In the genomic region with DNA sequence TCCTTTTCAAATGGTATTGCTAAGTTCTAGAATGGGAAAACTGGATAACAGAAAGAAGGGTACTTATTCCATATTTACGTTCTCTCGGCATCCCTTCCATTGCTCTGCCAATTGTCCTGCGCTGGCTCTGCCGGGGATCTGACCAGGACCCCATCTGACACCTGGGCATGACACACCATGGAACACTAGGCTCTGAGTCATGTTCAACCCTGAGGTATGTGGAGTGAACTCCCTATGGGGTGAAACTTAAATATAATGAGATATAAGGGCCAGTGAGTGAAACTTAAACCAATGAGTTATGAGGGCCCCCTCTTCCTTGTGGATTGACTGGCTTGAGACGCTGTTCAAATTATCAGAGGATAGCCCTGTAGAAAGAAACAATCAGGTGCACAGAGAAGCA, we compare ENCODE assay signal across 17 cellular contexts.
"Had no signal": no experiment of that assay in that cellular context is flagged by ENCODE, and none has a peak within 500 bp of the region (broad histone marks: within the 10 kb centered on the region; RNA-seq: fewer than 3 reads in every experiment).

No MANE protein-coding gene starts in this region.

- H3K27me3 ChIP-seq: adrenal gland, heart left ventricle, right atrium auricular region, transverse colon had no signal

- H3K4me3 ChIP-seq: adrenal gland, heart left ventricle, lower lobe of right lung, right atrium auricular region, transverse colon had no signal

- H3K27ac ChIP-seq: adrenal gland, lower lobe of right lung, right atrium auricular region, transverse colon had no signal

- H3K9me3 ChIP-seq: adrenal gland, heart left ventricle, lower lobe of right lung, right atrium auricular region, transverse colon had no signal

- DNase-seq: activated CD4-positive, alpha-beta memory T cell treated with anti-CD3 and anti-CD28 coated beads for 36 hours; activated CD4-positive, alpha-beta T cell treated with anti-CD3 and anti-CD28 coated beads for 1 hour; activated CD8-positive, alpha-beta memory T cell treated with anti-CD3 and anti-CD28 coated beads, Interleukin-2, amount 10 ng/mL, durations not matched to agents 7 days and 5 days; activated naive CD4-positive, alpha-beta T cell treated with anti-CD3 and anti-CD28 coated beads, Interleukin-2, amount 50 U/mL, for 16 hours; activated T-cell treated with anti-CD3 and anti-CD28 coated beads, Interleukin-2, amount 50 U/mL, for 1 hour; adrenal gland; effector memory CD4-positive, alpha-beta T cell; heart left ventricle; immature natural killer cell; left cardiac atrium; lower lobe of right lung; nephron progenitor cell; occipital lobe; stimulated activated CD4-positive, alpha-beta T cell treated with anti-CD3 and anti-CD28 coated beads, Interleukin-4, amount 100 ng/mL, for 1 hour; stimulated activated naive CD8-positive, alpha-beta T cell treated with anti-CD3 and anti-CD28 coated beads, Interleukin-15, Interleukin-2, amounts not matched to agents 100 U/mL and 50 U/mL, for 24 hours; transverse colon had no signal

- H3K36me3 ChIP-seq: adrenal gland, heart left ventricle, lower lobe of right lung, right atrium auricular region, transverse colon had no signal

- H3K4me1 ChIP-seq: lower lobe of right lung had no signal

- ATAC-seq: activated CD8-positive, alpha-beta memory T cell treated with anti-CD3 and anti-CD28 coated beads, Interleukin-2, amount 10 ng/mL, durations not matched to agents 7 days and 5 days; heart left ventricle; left cardiac atrium; lower lobe of right lung; stimulated activated naive CD8-positive, alpha-beta T cell treated with anti-CD3 and anti-CD28 coated beads, Interleukin-15, Interleukin-2, amounts not matched to agents 100 U/mL and 50 U/mL, for 24 hours had no signal
